23 cellular contexts compared by ENCODE assay signal in the genomic region with DNA sequence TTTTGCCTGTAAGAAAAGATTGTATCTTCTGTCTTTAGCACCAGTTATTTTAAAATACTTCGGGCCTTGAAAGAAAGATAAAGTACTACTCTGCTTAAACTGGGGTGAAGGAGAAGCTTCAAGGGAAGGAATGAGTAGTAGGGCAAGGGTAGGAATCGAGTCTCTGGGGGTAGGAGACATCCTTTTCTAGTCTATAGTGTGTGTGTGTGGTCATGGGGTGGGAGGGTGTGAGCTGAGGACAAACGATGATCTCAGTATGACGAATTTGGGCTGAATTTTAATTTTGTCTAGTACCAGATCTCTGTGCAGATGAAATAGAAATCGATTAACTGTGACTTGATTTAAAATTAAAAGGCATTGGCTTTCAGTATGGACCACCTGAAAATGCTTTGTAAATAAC. TPM values are rescaled to one million over a fixed set of nuclear protein-coding genes. Genes with fewer than 3 reads are reported as not detected.
A peak's percentile ranks its signal among the peaks of the same experiment; 100 is the strongest.
DNase-seq lines count a peak whose midpoint lies in the region; ATAC-seq and TF ChIP-seq lines count a peak whose summit lies in the region.
"Had no signal": no experiment of that assay in that cellular context is flagged by ENCODE, and none has a peak within 500 bp of the region (broad histone marks: within the 10 kb centered on the region; RNA-seq: fewer than 3 reads in every experiment).

No MANE protein-coding gene starts in this region.

- BruUV-seq in Caco-2 (replicated peaks; lab: Mats Ljungman, UMichigan): no TSS peak

- no peaks in the 10 kb centered on the region for H3K27me3 Mint-ChIP-seq in Caco-2 (ENCODE audit: insufficient read depth, unreplicated experiment)
- no peaks in the 10 kb centered on the region for H3K27me3 Mint-ChIP-seq in activated naive CD4-positive, alpha-beta T cell treated with anti-CD3 and anti-CD28 coated beads, Interleukin-2, amount 10 ng/mL, durations not matched to agents 7 days and 5 days

- H3K9me3 ChIP-seq in Caco-2 (no peaks in the 10 kb centered on the region), fibroblast of lung (ENCODE audit: control insufficient read depth, insufficient read depth, low read depth, low read length) (no peaks in the 10 kb centered on the region)
- H3K9me3 ChIP-seq: HAP-1 had no signal

- ATAC-seq in sciatic nerve: peak; percentile 33
- no peak for ATAC-seq in GM18870 (IDR thresholded peaks at IDR 0.05; ENCODE audit: unreplicated experiment)
- ATAC-seq in GM21619 (IDR thresholded peaks at IDR 0.05; ENCODE audit: unreplicated experiment): no peak
- ATAC-seq: activated CD4-positive, CD25-positive, alpha-beta regulatory T cell treated with anti-CD3 and anti-CD28 coated beads, Interleukin-2, amount 50 U/mL, for 24 hours; esophagus mucosa had no signal

- no peaks in the 10 kb centered on the region for H3K79me2 ChIP-seq in fibroblast of lung (ENCODE audit: control insufficient read depth, insufficient read depth, low read length)

- no peaks in the 10 kb centered on the region for H3K36me3 Mint-ChIP-seq in Caco-2 (ENCODE audit: insufficient read depth, unreplicated experiment)
- no peaks in the 10 kb centered on the region for H3K36me3 Mint-ChIP-seq in activated naive CD4-positive, alpha-beta T cell treated with anti-CD3 and anti-CD28 coated beads, Interleukin-2, amount 10 ng/mL, durations not matched to agents 7 days and 5 days
- H3K36me3 Mint-ChIP-seq: CD8-positive, alpha-beta memory T cell had no signal

- H3K9ac ChIP-seq in fibroblast of lung (ENCODE audit: insufficient read depth, low read length): no peak overlapping the region

- intact Hi-C loops in Caco-2 (cut with micrococcal nuclease; ENCODE audit: unreplicated experiment) (no loop called here), sciatic nerve (cut with DNase I) (no loop called here), posterior vena cava (cut with DNase I) (loop anchor here in 1 of 2 donors (10.0 kb wide), 1 partner anchor 148 kb away; no protein-coding TSS in a partner anchor)

- TF ChIP-seq CTCF in Caco-2 (IDR thresholded peaks at IDR 0.05; ENCODE audit: insufficient read depth in 1 of 2, low read depth in 1 of 2, low read length in 1 of 2, severe bottlenecking in 1 of 2, unreplicated experiment in 1 of 2): no peak
- TF ChIP-seq CTCF in fibroblast of lung (conservative IDR thresholded peaks at IDR 0.05 in 1 of 2, IDR thresholded peaks at IDR 0.05 in 1 of 2; ENCODE audit: low read depth in 1 of 2, low read length in 2 of 2): no peak

- CTCF ChIA-PET in Caco-2 (lab: Charles Lee): no interaction called here
- CTCF ChIA-PET in activated naive CD4-positive, alpha-beta T cell treated with anti-CD3 and anti-CD28 coated beads, Interleukin-2, amount 10 ng/mL, durations not matched to agents 7 days and 5 days (lab: Charles Lee): no interaction called here

- POLR2A ChIA-PET in Caco-2 (lab: Charles Lee): no interaction called here

- H3K36me3 ChIP-seq in Caco-2 (ENCODE audit: control insufficient read depth, insufficient read depth, low read length): no peaks in the 10 kb centered on the region
- H3K36me3 ChIP-seq in fibroblast of lung (ENCODE audit: control insufficient read depth, insufficient read depth, low read length): no peaks in the 10 kb centered on the region
- H3K36me3 ChIP-seq: HAP-1 had no signal

- no peak overlapping the region for H3K27ac ChIP-seq in fibroblast of lung (ENCODE audit: insufficient read depth, low read length)
- H3K27ac ChIP-seq: SK-N-MC had no signal

- no peak overlapping the region for H3K4me3 Mint-ChIP-seq in Caco-2 (ENCODE audit: unreplicated experiment)
- no peak overlapping the region for H3K4me3 Mint-ChIP-seq in activated naive CD4-positive, alpha-beta T cell treated with anti-CD3 and anti-CD28 coated beads, Interleukin-2, amount 10 ng/mL, durations not matched to agents 7 days and 5 days
- H3K4me3 Mint-ChIP-seq: activated T-helper 1 cell treated with anti-CD3 and anti-CD28 coated beads, Interleukin-12 subunit alpha, Interleukin-12 subunit beta, Interleukin-2, Interleukin-4 antibody, amounts not matched to agents 30 ng/mL and 10 ng/mL and 1 ng/mL, durations not matched to agents 14 hours and 24 hours and 36 hours; CD8-positive, alpha-beta memory T cell had no signal

- H3K9me3 Mint-ChIP-seq in Caco-2 (ENCODE audit: unreplicated experiment): peaks cover 9% of the 10 kb centered on the region
- no peaks in the 10 kb centered on the region for H3K9me3 Mint-ChIP-seq in activated naive CD4-positive, alpha-beta T cell treated with anti-CD3 and anti-CD28 coated beads, Interleukin-2, amount 10 ng/mL, durations not matched to agents 7 days and 5 days
- H3K9me3 Mint-ChIP-seq: activated T-helper 1 cell treated with anti-CD3 and anti-CD28 coated beads, Interleukin-12 subunit alpha, Interleukin-12 subunit beta, Interleukin-2, Interleukin-4 antibody, amounts not matched to agents 30 ng/mL and 10 ng/mL and 1 ng/mL, durations not matched to agents 14 hours and 24 hours and 36 hours; CD8-positive, alpha-beta memory T cell had no signal

- H3K4me1 ChIP-seq in Caco-2 (peaks cover 50% of the 10 kb centered on the region), fibroblast of lung (ENCODE audit: control insufficient read depth, extremely low read depth, insufficient read depth, low read length) (peaks cover 4% of the 10 kb centered on the region)
- H3K4me1 ChIP-seq: HAP-1 had no signal

- DNase-seq in Caco-2 (no peak), LHCN-M2 (ENCODE audit: low read depth) (peak; percentile 62), fibroblast of lung (ENCODE audit: low read depth in 2 of 2) (peak in 1 of 2 donors; percentile 27), sciatic nerve (ENCODE audit: low spot score) (no peak), posterior vena cava (ENCODE audit: low spot score) (no peak)
- no peak for DNase-seq in activated naive CD4-positive, alpha-beta T cell treated with anti-CD3 and anti-CD28 coated beads, Interleukin-2, amount 10 ng/mL, durations not matched to agents 7 days and 5 days
- DNase-seq: caudate nucleus; CD8-positive, alpha-beta memory T cell; DND-41; hypothalamus; kidney glomerular epithelial cell; midbrain; NCI-H748 treated with DMSO at 0.1 percent for 48 hours; stimulated activated naive CD4-positive, alpha-beta T cell treated with Interleukin-2 at 50 U/mL for 16 hours had no signal

- peak overlapping the region; percentile 96 for H3K27ac Mint-ChIP-seq in Caco-2 (ENCODE audit: unreplicated experiment)
- H3K27ac Mint-ChIP-seq in activated naive CD4-positive, alpha-beta T cell treated with anti-CD3 and anti-CD28 coated beads, Interleukin-2, amount 10 ng/mL, durations not matched to agents 7 days and 5 days: no peak overlapping the region
- H3K27ac Mint-ChIP-seq: activated T-helper 1 cell treated with anti-CD3 and anti-CD28 coated beads, Interleukin-12 subunit alpha, Interleukin-12 subunit beta, Interleukin-2, Interleukin-4 antibody, amounts not matched to agents 30 ng/mL and 10 ng/mL and 1 ng/mL, durations not matched to agents 14 hours and 24 hours and 36 hours; CD8-positive, alpha-beta memory T cell had no signal

- no peak overlapping the region for H3K4me3 ChIP-seq in Caco-2 (ENCODE audit: low read depth, low read length)
- H3K4me3 ChIP-seq in fibroblast of lung (replicated peaks in 1 of 4; ENCODE audit: control extremely low read depth in 1 of 4, insufficient read depth in 1 of 4, low read depth in 3 of 4, low read length in 4 of 4): no peak overlapping the region
- H3K4me3 ChIP-seq: HAP-1, SK-N-MC had no signal

- no peak overlapping the region for H3K4me2 ChIP-seq in fibroblast of lung (ENCODE audit: extremely low read depth, insufficient read depth, low read length)

- H2AFZ ChIP-seq in fibroblast of lung (ENCODE audit: low read length): peak overlapping the region; percentile 51

- H3K27me3 ChIP-seq in Caco-2 (replicated peaks; ENCODE audit: control insufficient read depth, insufficient read depth, low read length): no peaks in the 10 kb centered on the region
- H3K27me3 ChIP-seq in fibroblast of lung (ENCODE audit: control insufficient read depth, insufficient read depth, low read length): no peaks in the 10 kb centered on the region

- no peaks in the 10 kb centered on the region for H4K20me1 ChIP-seq in fibroblast of lung (ENCODE audit: control insufficient read depth, extremely low read depth, insufficient read depth, low read length)

- peaks cover 60% of the 10 kb centered on the region for H3K4me1 Mint-ChIP-seq in Caco-2 (ENCODE audit: low read depth, unreplicated experiment)
- no peaks in the 10 kb centered on the region for H3K4me1 Mint-ChIP-seq in activated naive CD4-positive, alpha-beta T cell treated with anti-CD3 and anti-CD28 coated beads, Interleukin-2, amount 10 ng/mL, durations not matched to agents 7 days and 5 days

RNA-seq across cellular contexts. Expression of a gene that starts 3.3 kb away (rescaled TPM):
- 0.18 and 0.23 TPM in 2 replicates for total RNA-seq in Caco-2 (2022)
- 0.13 and 0.69 TPM in 2 replicates for total RNA-seq in LHCN-M2 (2014; rRNA removed)
- 1.3 TPM for polyA plus RNA-seq in LHCN-M2 (2012)
- total RNA-seq in fibroblast of lung: 0.17 and 0.26 TPM in 2 replicates
- polyA plus RNA-seq in fibroblast of lung: 0.55 and 0.59 TPM in 2 replicates
- 0.30 and 0.32 TPM in 2 replicates for polyA plus RNA-seq in fibroblast of lung (2012)
- polyA minus RNA-seq in fibroblast of lung (ENCODE audit: low replicate concordance): not detected in 2 replicates
- 0.62 TPM for total RNA-seq in sciatic nerve
- 10 to 100 TPM in 1 of 2 donors, 1 to 10 TPM in 1; 3.9 to 14.3 TPM for total RNA-seq in posterior vena cava
- total RNA-seq: activated CD8-positive, alpha-beta memory T cell treated with anti-CD3 and anti-CD28 coated beads for 36 hours; activated T-helper 1 cell treated with anti-CD3 and anti-CD28 coated beads, Interleukin-12 subunit alpha, Interleukin-12 subunit beta, Interleukin-2, Interleukin-4 antibody, amounts not matched to agents 30 ng/mL and 10 ng/mL and 1 ng/mL, durations not matched to agents 14 hours and 24 hours and 36 hours; CD8-positive, alpha-beta memory T cell; esophagus mucosa had no signal
- polyA plus RNA-seq: CD8-positive, alpha-beta memory T cell; neural cell had no signal
